Comparison of ENCODE assay signal across 31 cellular contexts in the genomic region with DNA sequence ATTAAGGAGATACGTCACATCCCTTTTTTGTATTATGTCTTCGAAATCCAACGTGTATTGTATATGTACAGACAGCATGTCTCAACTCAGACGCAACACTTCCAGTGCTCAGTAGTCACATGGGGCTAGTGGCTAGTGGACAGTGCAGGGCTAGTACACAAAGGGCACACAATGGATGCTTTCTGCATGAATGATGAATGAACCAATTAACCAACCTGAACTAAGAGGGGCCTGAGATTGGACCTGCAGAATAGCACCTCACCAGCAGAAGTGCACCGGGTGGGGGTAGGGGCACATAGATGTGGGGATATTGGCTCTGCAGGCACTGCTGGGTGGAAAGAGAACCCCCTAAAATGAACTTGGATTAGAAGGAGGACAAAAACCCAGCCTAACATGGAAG. TPM values are rescaled to one million over a fixed set of nuclear protein-coding genes. Genes with fewer than 3 reads are reported as not detected.
"Had no signal": no experiment of that assay in that cellular context is flagged by ENCODE, and none has a peak within 500 bp of the region (broad histone marks: within the 10 kb centered on the region; RNA-seq: fewer than 3 reads in every experiment).

No MANE protein-coding gene starts in this region.

- ATAC-seq: activated CD8-positive, alpha-beta T cell treated with anti-CD3 and anti-CD28 coated beads for 36 hours; activated T-cell treated with anti-CD3 and anti-CD28 coated beads, Interleukin-2, amount 50 U/mL, for 4 hours; body of pancreas; Panc1 had no signal

- DNase-seq: activated CD4-positive, alpha-beta T cell treated with anti-CD3 and anti-CD28 coated beads, Interleukin-2, amount 10 ng/mL, durations not matched to agents 24 days and 14 days; activated CD4-positive, alpha-beta T cell treated with anti-CD3 and anti-CD28 coated beads, Interleukin-2, amount 50 U/mL, for 4 hours; activated CD8-positive, alpha-beta T cell treated with anti-CD3 and anti-CD28 coated beads for 36 hours; activated naive CD8-positive, alpha-beta T cell treated with anti-CD3 and anti-CD28 coated beads, Interleukin-2, amount 10 ng/mL, durations not matched to agents 7 days and 5 days; activated T-cell treated with anti-CD3 and anti-CD28 coated beads for 4 hours; activated T-cell treated with anti-CD3 and anti-CD28 coated beads, Interleukin-2, amount 50 U/mL, for 4 hours; amygdala; body of pancreas; Kasumi-1; KG1; MG63; NCI-H1048; NCI-H1105 treated with DMSO at 0.1 percent for 48 hours; NCI-H1436; NCI-H187; NCI-H2029 treated with DMSO at 0.1 percent for 48 hours; NCI-H2107; NCI-H2171; NCI-H226; NCI-H446 treated with DMSO at 0.1 percent for 48 hours; NCI-H524; SHP77; SJCRH30; SK-N-SH had no signal

- H3K4me2 ChIP-seq: SK-N-SH had no signal

- H3K9me3 ChIP-seq: body of pancreas, SJCRH30, SK-N-SH had no signal

- H3K4me1 Mint-ChIP-seq: activated CD4-positive, alpha-beta T cell treated with anti-CD3 and anti-CD28 coated beads, Interleukin-2, amount 10 ng/mL, durations not matched to agents 24 days and 14 days; activated naive CD4-positive, alpha-beta T cell treated with anti-CD3 and anti-CD28 coated beads, Interleukin-2, amount 50 U/mL, for 24 hours; activated naive CD8-positive, alpha-beta T cell treated with anti-CD3 and anti-CD28 coated beads, Interleukin-2, amount 10 ng/mL, durations not matched to agents 7 days and 5 days had no signal

- H3K27me3 ChIP-seq: body of pancreas, breast epithelium, MG63, SJCRH30 had no signal

- H3K4me3 Mint-ChIP-seq: activated CD4-positive, alpha-beta T cell treated with anti-CD3 and anti-CD28 coated beads, Interleukin-2, amount 10 ng/mL, durations not matched to agents 24 days and 14 days; activated CD8-positive, alpha-beta T cell treated with anti-CD3 and anti-CD28 coated beads for 36 hours; activated naive CD4-positive, alpha-beta T cell treated with anti-CD3 and anti-CD28 coated beads, Interleukin-2, amount 50 U/mL, for 24 hours; activated naive CD8-positive, alpha-beta T cell treated with anti-CD3 and anti-CD28 coated beads, Interleukin-2, amount 10 ng/mL, durations not matched to agents 7 days and 5 days; activated T-cell treated with anti-CD3 and anti-CD28 coated beads, Interleukin-2, amount 50 U/mL, for 4 hours; activated T-helper 1 cell treated with anti-CD3 and anti-CD28 coated beads, Interleukin-12 subunit alpha, Interleukin-12 subunit beta, Interleukin-2, Interleukin-4 antibody, amounts not matched to agents 30 ng/mL and 10 ng/mL and 1 ng/mL, durations not matched to agents 14 hours and 24 hours and 36 hours; T-helper 1 cell treated with Interleukin-12 subunit alpha and Interleukin-12 subunit beta and Interleukin-4 antibody, amounts not matched to agents 30 μg/mL and 1 μg/mL, for 36 hours; T-helper 2 cell treated with Interferon-gamma antibody and Interleukin-4, amounts not matched to agents 5 μg/mL and 100 μg/mL, for 36 hours had no signal

- H3K36me3 ChIP-seq: breast epithelium, MG63, SJCRH30 had no signal

- H3K4me1 ChIP-seq: body of pancreas, breast epithelium, SJCRH30 had no signal

- H3K4me3 ChIP-seq: body of pancreas, breast epithelium, MG63, SJCRH30 had no signal

- H3K9ac ChIP-seq: SK-N-SH had no signal

- H3K27ac Mint-ChIP-seq: activated CD4-positive, alpha-beta T cell treated with anti-CD3 and anti-CD28 coated beads, Interleukin-2, amount 10 ng/mL, durations not matched to agents 24 days and 14 days; activated CD8-positive, alpha-beta T cell treated with anti-CD3 and anti-CD28 coated beads for 36 hours; activated naive CD4-positive, alpha-beta T cell treated with anti-CD3 and anti-CD28 coated beads, Interleukin-2, amount 50 U/mL, for 24 hours; activated naive CD8-positive, alpha-beta T cell treated with anti-CD3 and anti-CD28 coated beads, Interleukin-2, amount 10 ng/mL, durations not matched to agents 7 days and 5 days; activated T-helper 1 cell treated with anti-CD3 and anti-CD28 coated beads, Interleukin-12 subunit alpha, Interleukin-12 subunit beta, Interleukin-2, Interleukin-4 antibody, amounts not matched to agents 30 ng/mL and 10 ng/mL and 1 ng/mL, durations not matched to agents 14 hours and 24 hours and 36 hours; T-helper 1 cell treated with Interleukin-12 subunit alpha and Interleukin-12 subunit beta and Interleukin-4 antibody, amounts not matched to agents 30 μg/mL and 1 μg/mL, for 36 hours; T-helper 2 cell treated with Interferon-gamma antibody and Interleukin-4, amounts not matched to agents 5 μg/mL and 100 μg/mL, for 36 hours had no signal

- H3K9me3 Mint-ChIP-seq: activated CD4-positive, alpha-beta T cell treated with anti-CD3 and anti-CD28 coated beads, Interleukin-2, amount 10 ng/mL, durations not matched to agents 24 days and 14 days; activated naive CD4-positive, alpha-beta T cell treated with anti-CD3 and anti-CD28 coated beads, Interleukin-2, amount 50 U/mL, for 24 hours; activated T-helper 1 cell treated with anti-CD3 and anti-CD28 coated beads, Interleukin-12 subunit alpha, Interleukin-12 subunit beta, Interleukin-2, Interleukin-4 antibody, amounts not matched to agents 30 ng/mL and 10 ng/mL and 1 ng/mL, durations not matched to agents 14 hours and 24 hours and 36 hours; T-helper 1 cell treated with Interleukin-12 subunit alpha and Interleukin-12 subunit beta and Interleukin-4 antibody, amounts not matched to agents 30 μg/mL and 1 μg/mL, for 36 hours had no signal

- H3K27ac ChIP-seq: body of pancreas, breast epithelium, SJCRH30 had no signal

- H3K36me3 Mint-ChIP-seq: activated naive CD4-positive, alpha-beta T cell treated with anti-CD3 and anti-CD28 coated beads, Interleukin-2, amount 50 U/mL, for 24 hours; activated naive CD8-positive, alpha-beta T cell treated with anti-CD3 and anti-CD28 coated beads, Interleukin-2, amount 10 ng/mL, durations not matched to agents 7 days and 5 days had no signal

RNA-seq across cellular contexts. Expression of a gene that starts 20.7 kb away (rescaled TPM):
- total RNA-seq: activated CD4-positive, alpha-beta T cell treated with anti-CD3 and anti-CD28 coated beads, Interleukin-2, amount 10 ng/mL, durations not matched to agents 24 days and 14 days; activated CD8-positive, alpha-beta memory T cell treated with anti-CD3 and anti-CD28 coated beads for 36 hours; activated CD8-positive, alpha-beta T cell treated with anti-CD3 and anti-CD28 coated beads for 36 hours; activated naive CD8-positive, alpha-beta T cell treated with anti-CD3 and anti-CD28 coated beads, Interleukin-2, amount 10 ng/mL, durations not matched to agents 7 days and 5 days; activated T-helper 1 cell treated with anti-CD3 and anti-CD28 coated beads, Interleukin-12 subunit alpha, Interleukin-12 subunit beta, Interleukin-2, Interleukin-4 antibody, amounts not matched to agents 30 ng/mL and 10 ng/mL and 1 ng/mL, durations not matched to agents 14 hours and 24 hours and 36 hours had no signal
